8 cellular contexts compared by ENCODE assay signal in genomic region chr17:79075433-79075805, GRCh38. TPM values are rescaled to one million over a fixed set of nuclear protein-coding genes. Genes with fewer than 3 reads are reported as not detected.
A peak's percentile ranks its signal among the peaks of the same experiment; 100 is the strongest.
DNase-seq lines count a peak whose midpoint lies in the region; ATAC-seq and TF ChIP-seq lines count a peak whose summit lies in the region.

No MANE protein-coding gene starts in this region.

- H3K9ac ChIP-seq in GM23248 (peak overlapping the region; percentile 81), muscle layer of colon (ENCODE audit: low read length) (peak overlapping the region; percentile 65)

- no peak for TF ChIP-seq POLR2A in Peyer's patch (IDR thresholded peaks at IDR 0.05)

- H3K9me2 ChIP-seq in GM23248 (ENCODE audit: insufficient read depth) = no peaks in the 10 kb centered on the region

- peak overlapping the region; percentile 88 for H3K4me3 ChIP-seq in GM23248
- peak overlapping the region; percentile 71 to 100 (median 84) for H3K4me3 ChIP-seq in Peyer's patch
- peak overlapping the region; percentile 62 to 64 for H3K4me3 ChIP-seq in muscle layer of colon (ENCODE audit: low read depth in 1 of 2, low read length in 2 of 2)
- H3K4me3 ChIP-seq in aorta (ENCODE audit: low read length in 2 of 2) = peak overlapping the region; percentile 61 to 62

- H3K4me1 ChIP-seq in GM23248 (ENCODE audit: insufficient read depth) (no peaks in the 10 kb centered on the region), Peyer's patch (peaks cover 0 to 44% (median 13%) of the 10 kb centered on the region in 4 donors), muscle layer of colon (ENCODE audit: insufficient read depth, low read length) (peaks cover 11% of the 10 kb centered on the region), aorta (ENCODE audit: control insufficient read depth in 1 of 2, insufficient read depth in 2 of 2, low read length in 2 of 2) (no peaks in the 10 kb centered on the region)

- no peaks in the 10 kb centered on the region for H3K9me3 Mint-ChIP-seq in Calu3 (ENCODE audit: low read depth, unreplicated experiment)

- CTCF ChIA-PET in Calu3 (lab: Charles Lee) = no interaction called here

- peak overlapping the region; percentile 87 for H3K4me3 Mint-ChIP-seq in Calu3 (ENCODE audit: low read depth, unreplicated experiment)

- no peaks in the 10 kb centered on the region for H3F3A ChIP-seq in GM23248 (ENCODE audit: insufficient read depth)

- H3K9me3 ChIP-seq in GM23248 (ENCODE audit: low read depth) (no peaks in the 10 kb centered on the region), Peyer's patch (no peaks in the 10 kb centered on the region), muscle layer of colon (ENCODE audit: low read length) (no peaks in the 10 kb centered on the region), aorta (ENCODE audit: control insufficient read depth, low read length) (no peaks in the 10 kb centered on the region)

- no peaks in the 10 kb centered on the region for H3K36me3 ChIP-seq in GM23248 (ENCODE audit: low read depth)
- H3K36me3 ChIP-seq in Peyer's patch = peaks cover 0 to 20% (median 0%) of the 10 kb centered on the region in 3 donors
- H3K36me3 ChIP-seq in muscle layer of colon (ENCODE audit: insufficient read depth, low read length) = peaks cover 21% of the 10 kb centered on the region
- H3K36me3 ChIP-seq in aorta (ENCODE audit: control insufficient read depth in 1 of 2, insufficient read depth in 2 of 2, low read length in 1 of 2) = no peaks in the 10 kb centered on the region

- 9 to 11% methylated on average over 7 of the region's 7 CpGs for WGBS in GM23248 (ENCODE audit: low coverage in 1 of 2, low lambda C conversion rate in 2 of 2, missing lambda C conversion rate in 2 of 2), 2 experiments
- WGBS in aorta, 2 donors = 7 to 10% methylated on average over 7 of the region's 7 CpGs

- ATAC-seq in aorta (ENCODE audit: low FRiP score) (peak; percentile 26), GM19328 (IDR thresholded peaks at IDR 0.05; ENCODE audit: unreplicated experiment) (no peak), GM18909 (IDR thresholded peaks at IDR 0.05; ENCODE audit: poor library complexity, unreplicated experiment) (no peak)

- H3K36me3 Mint-ChIP-seq in Calu3 (ENCODE audit: insufficient read depth, unreplicated experiment) = peaks cover 26% of the 10 kb centered on the region

- peak overlapping the region; percentile 68 for H3K27ac Mint-ChIP-seq in Calu3 (ENCODE audit: unreplicated experiment)

- TF ChIP-seq CTCF in Calu3 (IDR thresholded peaks at IDR 0.05; ENCODE audit: unreplicated experiment) (no peak), Peyer's patch (IDR thresholded peaks at IDR 0.05) (no peak)

- peaks cover 10% of the 10 kb centered on the region for H3K4me1 Mint-ChIP-seq in Calu3 (ENCODE audit: low read depth, unreplicated experiment)

- no peaks in the 10 kb centered on the region for H3K79me2 ChIP-seq in GM23248 (ENCODE audit: insufficient read depth)

- intact Hi-C loops in Calu3 (cut with micrococcal nuclease; ENCODE audit: unreplicated experiment) = no loop called here
- intact Hi-C loops in aorta (cut with DNase I) = loop anchor here (10.0 kb wide), 1 partner anchor 51 kb away; the partner anchor contains the start of gene C1QTNF1 (in 2 of the 2)

- H4K20me1 ChIP-seq in GM23248 (ENCODE audit: insufficient read depth) = no peaks in the 10 kb centered on the region

- H2AFZ ChIP-seq in GM23248 = peak overlapping the region; percentile 91

- H3K27ac ChIP-seq in GM23248 = no peak overlapping the region
- peak overlapping the region; percentile 84 to 93 (median 86) for H3K27ac ChIP-seq in Peyer's patch
- H3K27ac ChIP-seq in muscle layer of colon (ENCODE audit: low read depth, low read length) = peak overlapping the region; percentile 60
- no peak overlapping the region for H3K27ac ChIP-seq in aorta (ENCODE audit: low read depth in 1 of 2, low read length in 2 of 2)

- peaks cover 1% of the 10 kb centered on the region for H3K27me3 Mint-ChIP-seq in Calu3 (ENCODE audit: unreplicated experiment)

- in situ Hi-C loops in GM23248 (cut with MboI) = no loop called here

- no TSS peak for BruUV-seq in Calu3 (replicated peaks; lab: Mats Ljungman, UMichigan)

- no peaks in the 10 kb centered on the region for H3K27me3 ChIP-seq in GM23248 (replicated peaks; ENCODE audit: insufficient read depth)
- H3K27me3 ChIP-seq in Peyer's patch = no peaks in the 10 kb centered on the region
- no peaks in the 10 kb centered on the region for H3K27me3 ChIP-seq in muscle layer of colon (ENCODE audit: control insufficient read depth in 1 of 2, insufficient read depth in 2 of 2, low read length in 2 of 2)
- no peaks in the 10 kb centered on the region for H3K27me3 ChIP-seq in aorta (ENCODE audit: control insufficient read depth in 1 of 2, insufficient read depth in 2 of 2, low read length in 1 of 2)

- DNase-seq in Calu3 = no peak
- peak; percentile 56 for DNase-seq in GM23248
- peak in 1 of 3 donors; percentile 35 for DNase-seq in Peyer's patch
- DNase-seq in effector CD4-positive, alpha-beta T cell = peak; percentile 11
- DNase-seq in aorta = no peak

- H3K4me2 ChIP-seq in GM23248 (ENCODE audit: unreplicated experiment) = peak overlapping the region; percentile 85

RNA-seq across cellular contexts. Expression of gene ENGASE, which starts 0.8 kb away (rescaled TPM):
- total RNA-seq in Calu3 (2022) (57.1 and 58.0 TPM in 2 replicates), Peyer's patch (100 to 1,000 TPM in 3 of 4 donors, 10 to 100 TPM in 1; 57.6 to 336 (median 223) TPM), aorta (10 to 100 TPM; 42.9 to 60.3 TPM)
- 7.8 and 8.4 TPM in 2 replicates for total RNA-seq in GM23248 (2014; rRNA removed; shearing (Covaris generic))
- polyA plus RNA-seq in GM23248 (2016; fragmentation: Nextera tagmentation; extraction: Ambion mirVana) (4.3 and 5.1 TPM in 2 replicates), aorta (10 to 100 TPM in 1 of 2 donors, 1 to 10 TPM in 1; 7.0 to 60.5 TPM)

RNA-seq across cellular contexts. Expression of gene C1QTNF1, which starts 51.5 kb away (rescaled TPM):
- total RNA-seq in Calu3 (2022) (3.1 and 3.3 TPM in 2 replicates), Peyer's patch (10 to 100 TPM in 3 of 4 donors, 1 to 10 TPM in 1; 6.3 to 20.6 (median 14.3) TPM), aorta (100 to 1,000 TPM; 157 to 439 TPM)
- 12.2 and 14.4 TPM in 2 replicates for total RNA-seq in GM23248 (2014; rRNA removed; shearing (Covaris generic))
- polyA plus RNA-seq in GM23248 (2016; fragmentation: Nextera tagmentation; extraction: Ambion mirVana) (5.7 and 6.1 TPM in 2 replicates), aorta (100 to 1,000 TPM in 1 of 2 donors, 10 to 100 TPM in 1; 98.8 to 361 TPM)

Comparison
In these comparisons a context has a peak if more than half of its experiments do, and no peak if none do; other contexts are left out.
1. DNase-seq: peak in GM23248 (single experiment) and effector CD4-positive, alpha-beta T cell (single experiment); none in Calu3 (single experiment) and aorta (0 of 2).
2. H3K27ac ChIP-seq: peak in Peyer's patch (4 of 4) and muscle layer of colon (single experiment); none in GM23248 (single experiment) and aorta (0 of 2).
3. RNA of gene C1QTNF1, which starts 51.5 kb away (total RNA-seq): 157 to 439 TPM in aorta; 6.3 to 20.6 TPM in Peyer's patch, 12.2 to 14.4 TPM in GM23248 and 3.1 to 3.3 TPM in Calu3; every median in the first group is over 4 times any median in the second.
4. Peak in every context shown above with its lines, with median percentiles within 50 percentile points of each other: H3K4me3 ChIP-seq.